8 cellular contexts compared by ENCODE assay signal in genomic region chr1:160097196-160097910, GRCh38. TPM values are rescaled to one million over a fixed set of nuclear protein-coding genes. Genes with fewer than 3 reads are reported as not detected.
DNase-seq lines count a peak whose midpoint lies in the region; ATAC-seq, FAIRE-seq and TF ChIP-seq lines count a peak whose summit lies in the region.

No MANE protein-coding gene starts in this region.

- H3K36me3 ChIP-seq in gastroesophageal sphincter: peaks cover 0 to 28% of the 10 kb centered on the region in 2 donors
- H3K36me3 ChIP-seq in spleen: peaks cover 0 to 34% (median 25%) of the 10 kb centered on the region in 6 donors

- H3K4me1 ChIP-seq in gastroesophageal sphincter: peaks cover 0 to 60% (median 30%) of the 10 kb centered on the region in 3 donors
- H3K4me1 ChIP-seq in spleen: peaks cover 24 to 76% (median 45%) of the 10 kb centered on the region in 6 donors

- intact Hi-C loops in spleen (cut with DNase I; ENCODE audit: low total_unique reads): loop anchor here (10.0 kb wide), 1 partner anchor 313 kb away; the partner anchor contains the start of gene DUSP23

- TF ChIP-seq CTCF in gastroesophageal sphincter (IDR thresholded peaks at IDR 0.05): no peak
- no peak for TF ChIP-seq CTCF in spleen (IDR thresholded peaks at IDR 0.05 in 8 of 11, conservative IDR thresholded peaks at IDR 0.05 in 3 of 11)

- no peak for ATAC-seq in gastroesophageal sphincter
- ATAC-seq in HG03571 (IDR thresholded peaks at IDR 0.05; ENCODE audit: unreplicated experiment): no peak

- H3K27me3 ChIP-seq in gastroesophageal sphincter (no peaks in the 10 kb centered on the region), spleen (replicated peaks in 1 of 7) (no peaks in the 10 kb centered on the region)

- peak; percentile 68 for FAIRE-seq in GM19239 (lab: Jason Lieb, UNC)

- TF ChIP-seq POLR2A in gastroesophageal sphincter (IDR thresholded peaks at IDR 0.05): no peak
- no peak for TF ChIP-seq POLR2A in spleen (IDR thresholded peaks at IDR 0.05)

- H3K4me3 ChIP-seq in gastroesophageal sphincter (peak overlapping the region; percentile 43 to 94), spleen (peak overlapping the region; percentile 58 to 93 (median 76))

- WGBS in gastroesophageal sphincter (ENCODE audit: low coverage in 1 of 2), 2 donors: 80% methylated on average over 2 of the region's 5 CpGs; no CpG with 5 or more reads in 1 of the 2 donors
- 71 to 92% (median 83%) methylated on average over 5 of the region's 5 CpGs for WGBS in spleen, 5 donors

- TF ChIP-seq EP300 in gastroesophageal sphincter (IDR thresholded peaks at IDR 0.05): no peak

- peak overlapping the region in 3 of 4 donors; percentile 94 to 97 (median 97) for H3K27ac ChIP-seq in gastroesophageal sphincter
- peak overlapping the region in 5 of 8 donors; percentile 93 to 99 (median 93) for H3K27ac ChIP-seq in spleen

- H3K9me3 ChIP-seq in gastroesophageal sphincter (no peaks in the 10 kb centered on the region), spleen (no peaks in the 10 kb centered on the region)

- DNase-seq in GM19239 (ENCODE audit: insufficient read length, low spot score) (no peak), spleen (peak; percentile 80), globus pallidus (ENCODE audit: low spot score) (no peak), SKM-1 (lab: John Stamatoyannopoulos, UW; ENCODE audit: unreplicated experiment) (no peak), NCI-H1092 treated with DMSO at 0.1 percent for 48 hours (lab: John Stamatoyannopoulos, UW) (no peak)
- peak; percentile 17 to 26 for DNase-seq in activated CD4-positive, alpha-beta T cell treated with anti-CD3 and anti-CD28 coated beads, Interleukin-2, amount 50 U/mL, for 4 hours

RNA-seq across cellular contexts. Expression of gene IGSF8, which starts 1.1 kb away (rescaled TPM):
- total RNA-seq in gastroesophageal sphincter (10 to 100 TPM; 17.1 to 23.0 (median 19.4) TPM), spleen (10 to 100 TPM; 16.8 to 28.9 (median 25.3) TPM)
- 10 to 100 TPM; 15.6 to 23.1 (median 16.1) TPM for polyA plus RNA-seq in spleen

RNA-seq across cellular contexts. Expression of gene KCNJ9, which starts 16.0 kb away (rescaled TPM):
- total RNA-seq in gastroesophageal sphincter (not detected), spleen (not detected)
- not detected for polyA plus RNA-seq in spleen

RNA-seq across cellular contexts. Expression of gene ATP1A2, which starts 18.2 kb away (rescaled TPM):
- total RNA-seq in gastroesophageal sphincter: 100 to 1,000 TPM; 100 to 348 (median 142) TPM
- 10 to 100 TPM in 1 of 7 donors, 1 to 10 TPM in 3, under 1 TPM in 3; 0.20 to 19.1 (median 1.1) TPM for total RNA-seq in spleen
- polyA plus RNA-seq in spleen: 1 to 10 TPM in 1 of 3 donors, under 1 TPM in 2; 0.13 to 1.7 (median 0.27) TPM

RNA-seq across cellular contexts. Expression of gene KCNJ10, which starts 27.4 kb away (rescaled TPM):
- total RNA-seq in gastroesophageal sphincter (not detected), spleen (10 to 100 TPM in 5 of 7 donors, 1 to 10 TPM in 2; 6.5 to 30.8 (median 23.9) TPM)
- polyA plus RNA-seq in spleen: 1 to 10 TPM; 3.7 to 3.9 (median 3.8) TPM

RNA-seq across cellular contexts. Expression of gene ATP1A4, which starts 54.0 kb away (rescaled TPM):
- under 1 TPM in 1 of 4 donors, not detected in 3; 0.47 TPM for total RNA-seq in gastroesophageal sphincter
- total RNA-seq in spleen: 1 to 10 TPM in 2 of 7 donors, under 1 TPM in 3, not detected in 2; 0.70 to 2.9 (median 0.97) TPM
- 1 to 10 TPM in 1 of 3 donors, under 1 TPM in 2; 0.85 to 2.3 (median 0.93) TPM for polyA plus RNA-seq in spleen

Comparison
In these comparisons a context has a peak if more than half of its experiments do, and no peak if none do; other contexts are left out.
1. DNase-seq: peak in activated CD4-positive, alpha-beta T cell treated with anti-CD3 and anti-CD28 coated beads, Interleukin-2, amount 50 U/mL, for 4 hours (2 of 2) and spleen (single experiment); none in GM19239 (single experiment), globus pallidus (single experiment), SKM-1 (single experiment) and NCI-H1092 treated with DMSO at 0.1 percent for 48 hours (single experiment).
2. RNA of gene ATP1A2, which starts 18.2 kb away (total RNA-seq): 100 to 348 TPM in gastroesophageal sphincter; 0.20 to 19.1 TPM in spleen; every median in the first group is over 4 times any median in the second.